15 cellular contexts compared by ENCODE assay signal in genomic region chr7:86600506-86601290, GRCh38. TPM values are rescaled to one million over a fixed set of nuclear protein-coding genes. Genes with fewer than 3 reads are reported as not detected.
DNase-seq lines count a peak whose midpoint lies in the region; ATAC-seq and TF ChIP-seq lines count a peak whose summit lies in the region.
"Had no signal": no experiment of that assay in that cellular context is flagged by ENCODE, and none has a peak within 500 bp of the region (broad histone marks: within the 10 kb centered on the region; RNA-seq: fewer than 3 reads in every experiment).

No MANE protein-coding gene starts in this region.

- no peaks in the 10 kb centered on the region for H3K79me2 ChIP-seq in mammary epithelial cell (ENCODE audit: insufficient read depth, low read length)
- no peaks in the 10 kb centered on the region for H3K79me2 ChIP-seq in mesendoderm (ENCODE audit: control insufficient read depth, insufficient read depth, low read length)

- H3K4me3 ChIP-seq in mammary epithelial cell (replicated peaks in 1 of 3; ENCODE audit: insufficient read depth in 1 of 3, low read depth in 2 of 3, low read length in 3 of 3) (no peak overlapping the region), mesendoderm (ENCODE audit: low read length) (no peak overlapping the region)
- H3K4me3 ChIP-seq: Peyer's patch had no signal

- no peaks in the 10 kb centered on the region for H3K4me1 Mint-ChIP-seq in MCF 10A (ENCODE audit: insufficient read depth, unreplicated experiment)

- no peak overlapping the region for H3K56ac ChIP-seq in mesendoderm (ENCODE audit: low read length)

- H3K27me3 ChIP-seq in mammary epithelial cell (ENCODE audit: insufficient read depth, low read length) = no peaks in the 10 kb centered on the region
- no peaks in the 10 kb centered on the region for H3K27me3 ChIP-seq in mesendoderm (ENCODE audit: insufficient read depth, low read length, poor library complexity)
- H3K27me3 ChIP-seq: Peyer's patch had no signal

- no peaks in the 10 kb centered on the region for H3K9me3 Mint-ChIP-seq in MCF 10A (ENCODE audit: unreplicated experiment)

- H3K23ac ChIP-seq in mesendoderm (ENCODE audit: low read length) = no peak overlapping the region

- H3K9ac ChIP-seq in mammary epithelial cell (ENCODE audit: insufficient read depth, low read length) = no peak overlapping the region
- no peak overlapping the region for H3K9ac ChIP-seq in mesendoderm (ENCODE audit: low read length)

- H3K4me2 ChIP-seq in mammary epithelial cell (ENCODE audit: insufficient read depth, low read depth, low read length) = no peak overlapping the region
- no peak overlapping the region for H3K4me2 ChIP-seq in mesendoderm (ENCODE audit: low read length)

- H3K27ac ChIP-seq in mammary epithelial cell (ENCODE audit: insufficient read depth, low read depth, low read length) = no peak overlapping the region
- H3K27ac ChIP-seq in angular gyrus (ENCODE audit: low read depth, low read length) = peak overlapping the region; percentile 4
- H3K27ac ChIP-seq in mesendoderm (ENCODE audit: low read depth, low read length) = no peak overlapping the region
- H3K27ac ChIP-seq: Peyer's patch had no signal

- no peaks in the 10 kb centered on the region for H3K4me1 ChIP-seq in mammary epithelial cell (ENCODE audit: insufficient read depth, low read length)
- no peaks in the 10 kb centered on the region for H3K4me1 ChIP-seq in mesendoderm (ENCODE audit: control insufficient read depth, low read depth, low read length)
- H3K4me1 ChIP-seq: Peyer's patch had no signal

- TF ChIP-seq CTCF in MCF 10A (IDR thresholded peaks at IDR 0.05; ENCODE audit: unreplicated experiment) (no peak), mammary epithelial cell (conservative IDR thresholded peaks at IDR 0.05 in 1 of 2, IDR thresholded peaks at IDR 0.05 in 1 of 2; ENCODE audit: extremely low read depth in 1 of 2, insufficient read depth in 1 of 2, low read depth in 1 of 2, low read length in 2 of 2) (no peak)

- H3K36me3 ChIP-seq in mammary epithelial cell (ENCODE audit: insufficient read depth, low read length) = no peaks in the 10 kb centered on the region
- H3K36me3 ChIP-seq in mesendoderm (ENCODE audit: control insufficient read depth, insufficient read depth, low read length) = no peaks in the 10 kb centered on the region
- H3K36me3 ChIP-seq: Peyer's patch had no signal

- H3K36me3 Mint-ChIP-seq in MCF 10A (ENCODE audit: insufficient read depth, unreplicated experiment) = no peaks in the 10 kb centered on the region

- peaks cover 3% of the 10 kb centered on the region for H3K9me3 ChIP-seq in mammary epithelial cell (replicated peaks; ENCODE audit: insufficient read depth, low read length)
- H3K9me3 ChIP-seq: Peyer's patch had no signal

- H2BK5ac ChIP-seq in mesendoderm (ENCODE audit: low read length) = no peak overlapping the region

- BruUV-seq in MCF 10A (replicated peaks; lab: Mats Ljungman, UMichigan) (no TSS peak), mammary epithelial cell (replicated peaks; lab: Mats Ljungman, UMichigan) (no TSS peak)

- H2BK120ac ChIP-seq in mesendoderm (ENCODE audit: low read depth, low read length) = no peak overlapping the region

- no peak overlapping the region for H4K8ac ChIP-seq in mesendoderm (ENCODE audit: low read depth, low read length)

- H3K27ac Mint-ChIP-seq in MCF 10A (ENCODE audit: low read depth, unreplicated experiment) = no peak overlapping the region

- dilution Hi-C loops in mammary epithelial cell (cut with HindIII; ENCODE audit: low sequenced_read_pairs) = no loop called here

- no peak overlapping the region for H2BK15ac ChIP-seq in mesendoderm (replicated peaks; ENCODE audit: low read depth)

- no peak overlapping the region for H3K4ac ChIP-seq in mesendoderm (ENCODE audit: low read depth, low read length)

- POLR2A ChIA-PET in MCF 10A (lab: Yijun Ruan, JAX) = no interaction called here

- no peak overlapping the region for H3K18ac ChIP-seq in mesendoderm (ENCODE audit: low read length)

- H3K79me1 ChIP-seq in mesendoderm (ENCODE audit: low read length) = no peaks in the 10 kb centered on the region

- CTCF ChIA-PET in MCF 10A (lab: Yijun Ruan, JAX) = interaction anchor here (0.5 kb wide), 2 partner anchors 20 to 841 kb away, joined by 3 read pairs; no protein-coding TSS in a partner anchor
- CTCF ChIA-PET in mammary epithelial cell (lab: Charles Lee; ENCODE audit: low non-redundant PET) = no interaction called here

- no peak for ATAC-seq in GM21576 (IDR thresholded peaks at IDR 0.05; ENCODE audit: unreplicated experiment)
- ATAC-seq in GM21786 (IDR thresholded peaks at IDR 0.05; ENCODE audit: unreplicated experiment) = no peak

- intact Hi-C loops in MCF 10A (cut with micrococcal nuclease) = no loop called here
- intact Hi-C loops in mammary epithelial cell (cut with micrococcal nuclease) = no loop called here

- DNase-seq in MCF 10A (ENCODE audit: unreplicated experiment) (peak; percentile 3), mammary epithelial cell (no peak), mesendoderm (peak; percentile 26), RPMI8226 (no peak), MV-4-11 (lab: John Stamatoyannopoulos, UW) (no peak)
- DNase-seq: activated gamma-delta T cell; central memory CD4-positive, alpha-beta T cell; Peyer's patch; trophoblast cell had no signal

- 54% methylated on average over 4 of the region's 6 CpGs for WGBS in mammary epithelial cell (ENCODE audit: low coverage, missing lambda C conversion rate)
- WGBS in mesendoderm (ENCODE audit: extremely low coverage, insufficient coverage, low lambda C conversion rate) = no CpG with 5 or more reads among the region's 6 CpGs

- peaks cover 51% of the 10 kb centered on the region for H3K27me3 Mint-ChIP-seq in MCF 10A (ENCODE audit: insufficient read depth, unreplicated experiment)

- no peaks in the 10 kb centered on the region for H4K20me1 ChIP-seq in mammary epithelial cell (ENCODE audit: insufficient read depth, low read length)

- H2AK5ac ChIP-seq in mesendoderm (ENCODE audit: low read length) = no peak overlapping the region

- in situ Hi-C loops in mammary epithelial cell (cut with MboI; ENCODE audit: low sequenced_read_pairs in 2 of 2) = no loop called here

- no peak overlapping the region for H4K5ac ChIP-seq in mesendoderm (ENCODE audit: low read length)

- no peak overlapping the region for H2AFZ ChIP-seq in mammary epithelial cell (ENCODE audit: low read depth, low read length)

- H3K4me3 Mint-ChIP-seq in MCF 10A (ENCODE audit: unreplicated experiment) = no peak overlapping the region

RNA-seq across cellular contexts. Expression of gene GRM3, which starts 43.0 kb away (rescaled TPM):
- total RNA-seq in MCF 10A (2022) = not detected in 2 replicates
- not detected for total RNA-seq in mammary epithelial cell
- not detected for polyA plus RNA-seq in mammary epithelial cell
- not detected for polyA minus RNA-seq in mammary epithelial cell
- 0.15 TPM for polyA plus RNA-seq in mesendoderm (2013, experiment 1 of 2)
- polyA plus RNA-seq in mesendoderm (2013, experiment 2 of 2) = 0.11 TPM
- total RNA-seq: endothelial cell of umbilical vein; Peyer's patch; T-helper 1 cell treated with Interleukin-12 subunit alpha and Interleukin-12 subunit beta and Interleukin-4 antibody, amounts not matched to agents 30 ng/mL and 1 ng/mL, for 36 hours had no signal
- polyA plus RNA-seq: endothelial cell of umbilical vein, liver had no signal

Comparison
In these comparisons a context has a peak if more than half of its experiments do, and no peak if none do; other contexts are left out.
1. DNase-seq: peak in MCF 10A (single experiment) and mesendoderm (single experiment); none in mammary epithelial cell (single experiment), RPMI8226 (single experiment) and MV-4-11 (single experiment).